ENCODE assay signal across 26 cellular contexts in genomic region chr22:20558534-20558933, GRCh38. TPM values are rescaled to one million over a fixed set of nuclear protein-coding genes. Genes with fewer than 3 reads are reported as not detected.
DNase-seq lines count a peak whose midpoint lies in the region; ATAC-seq, FAIRE-seq and TF ChIP-seq lines count a peak whose summit lies in the region.
"Had no signal": no experiment of that assay in that cellular context is flagged by ENCODE, and none has a peak within 500 bp of the region (broad histone marks: within the 10 kb centered on the region; RNA-seq: fewer than 3 reads in every experiment).

No MANE protein-coding gene starts in this region.

- H3K9me3 Mint-ChIP-seq in activated T-cell treated with anti-CD3 and anti-CD28 coated beads, Interleukin-2, amount 50 U/mL, for 24 hours = peaks cover 8% of the 10 kb centered on the region
- peaks cover 0 to 2% (median 0%) of the 10 kb centered on the region in 3 donors for H3K9me3 Mint-ChIP-seq in IgD-negative memory B cell

- in situ Hi-C loops in K562 (cut with MboI) = no loop called here
- in situ Hi-C loops in gastrocnemius medialis (cut with MboI; ENCODE audit: low sequenced_read_pairs in 4 of 4) = no loop called here

- H3K4me3 ChIP-seq in K562 (no peak overlapping the region), gastrocnemius medialis (no peak overlapping the region)
- H3K4me3 ChIP-seq: breast epithelium, dorsolateral prefrontal cortex, MG63, neural progenitor cell, PC-9, prostate gland, SJCRH30, vagina had no signal

- H3K4me1 ChIP-seq in K562 (replicated peaks in 1 of 2; ENCODE audit: control insufficient read depth in 2 of 2, insufficient read depth in 2 of 2, low read length in 2 of 2) (peaks cover 14 to 21% of the 10 kb centered on the region in 2 experiments), gastrocnemius medialis (peaks cover 45 to 52% of the 10 kb centered on the region in 2 donors)
- H3K4me1 ChIP-seq: neural progenitor cell, prostate gland, SJCRH30 had no signal

- TF ChIP-seq CTCF in K562 (IDR thresholded peaks at IDR 0.05 in 2 of 3, conservative IDR thresholded peaks at IDR 0.05 in 1 of 3; ENCODE audit: insufficient read depth in 2 of 3, low read depth in 1 of 3, low read length in 3 of 3) = no peak
- TF ChIP-seq CTCF in gastrocnemius medialis (IDR thresholded peaks at IDR 0.05 in 4 of 5, conservative IDR thresholded peaks at IDR 0.05 in 1 of 5) = no peak

- peak overlapping the region; percentile 55 for H3K27ac Mint-ChIP-seq in activated T-cell treated with anti-CD3 and anti-CD28 coated beads, Interleukin-2, amount 50 U/mL, for 24 hours
- H3K27ac Mint-ChIP-seq in IgD-negative memory B cell = peak overlapping the region in 2 of 3 donors; percentile 3 to 46
- H3K27ac Mint-ChIP-seq: neural progenitor cell had no signal

- H3K36me3 ChIP-seq in K562 (ENCODE audit: control insufficient read depth, insufficient read depth, low read length) (peaks cover 91% of the 10 kb centered on the region), gastrocnemius medialis (peaks cover 0 to 5% of the 10 kb centered on the region in 2 donors)
- H3K36me3 ChIP-seq: breast epithelium had no signal

- intact Hi-C loops in K562 (cut with micrococcal nuclease) (no loop called here), gastrocnemius medialis (cut with DNase I; ENCODE audit: low total_unique reads) (loop anchor here (10.0 kb wide), 1 partner anchor 1264 kb away; the partner anchor contains the start of gene CLTCL1)

- H3K9me3 ChIP-seq in K562 (replicated peaks; ENCODE audit: control insufficient read depth, insufficient read depth, low read depth, low read length) (no peaks in the 10 kb centered on the region), gastrocnemius medialis (no peaks in the 10 kb centered on the region)
- H3K9me3 ChIP-seq: breast epithelium, MG63, prostate gland, vagina had no signal

- H3K4me3 Mint-ChIP-seq in activated T-cell treated with anti-CD3 and anti-CD28 coated beads, Interleukin-2, amount 50 U/mL, for 24 hours = no peak overlapping the region
- H3K4me3 Mint-ChIP-seq in IgD-negative memory B cell = peak overlapping the region in 1 of 4 donors; percentile 37
- H3K4me3 Mint-ChIP-seq: neural progenitor cell had no signal

- H3K9me1 ChIP-seq in K562 (ENCODE audit: control insufficient read depth, insufficient read depth, low read length) = peaks cover 9% of the 10 kb centered on the region

- no peak overlapping the region for H3K27ac ChIP-seq in K562 (ENCODE audit: extremely low read depth, low read depth, low read length)
- H3K27ac ChIP-seq in gastrocnemius medialis = peak overlapping the region; percentile 95 to 98 (median 97)
- H3K27ac ChIP-seq: breast epithelium, neural progenitor cell, PC-9, prostate gland, SJCRH30 had no signal

- 99% methylated on average over 2 of the region's 2 CpGs for WGBS in K562 (ENCODE audit: insufficient coverage, low coverage, missing lambda C conversion rate)

- no peak overlapping the region for H2AFZ ChIP-seq in K562 (ENCODE audit: low read depth, low read length)
- H2AFZ ChIP-seq: neural progenitor cell, PC-9 had no signal

- no peak for TF ChIP-seq EP300 in K562 (IDR thresholded peaks at IDR 0.05; ENCODE audit: low read length)

- peaks cover 27% of the 10 kb centered on the region; the same call in 1 of the 2 replicates for H4K20me1 ChIP-seq in K562 (replicated peaks; ENCODE audit: control insufficient read depth, insufficient read depth, low read length)

- no peak for TF ChIP-seq POLR2A in K562 (conservative IDR thresholded peaks at IDR 0.05)
- TF ChIP-seq POLR2A in gastrocnemius medialis (IDR thresholded peaks at IDR 0.05) = no peak

- TF ChIP-seq RAD21 in K562 (CRISPR knock-in tag; conservative IDR thresholded peaks at IDR 0.05 in 1 of 2, IDR thresholded peaks at IDR 0.05 in 1 of 2) = no peak

- H3K4me1 Mint-ChIP-seq in activated T-cell treated with anti-CD3 and anti-CD28 coated beads, Interleukin-2, amount 50 U/mL, for 24 hours (ENCODE audit: low read depth) = peaks cover 80% of the 10 kb centered on the region
- peaks cover 10 to 13% (median 12%) of the 10 kb centered on the region in 3 donors for H3K4me1 Mint-ChIP-seq in IgD-negative memory B cell
- H3K4me1 Mint-ChIP-seq: neural progenitor cell had no signal

- POLR2A ChIA-PET in K562 (lab: Yijun Ruan, JAX) = interaction anchor here (0.7 to 68.9 kb wide), 6 partner anchors 10 to 39 kb away, joined by 3 to 1693 read pairs (median 10); partner anchors contain the start of gene MED15

- no peak overlapping the region for H3K9ac ChIP-seq in K562 (ENCODE audit: insufficient read depth in 1 of 2, low read depth in 2 of 2, low read length in 2 of 2)
- H3K9ac ChIP-seq: neural progenitor cell had no signal

- no TSS peak for BruUV-seq in K562 (replicated peaks; lab: Mats Ljungman, UMichigan)

- ATAC-seq in K562 (no peak), gastrocnemius medialis (no peak), HG02610 (IDR thresholded peaks at IDR 0.05; ENCODE audit: unreplicated experiment) (no peak)
- ATAC-seq: HCT116 had no signal

- DNase-seq in activated T-cell treated with anti-CD3 and anti-CD28 coated beads, Interleukin-2, amount 50 U/mL, for 24 hours = peak; percentile 14
- DNase-seq in activated T-cell treated with anti-CD3 and anti-CD28 coated beads, Interleukin-2, amount 50 U/mL, for 48 hours = no peak
- DNase-seq in K562 (ENCODE audit: extremely low read depth in 1 of 4, low spot score in 3 of 4) = no peak
- no peak for DNase-seq in gastrocnemius medialis
- DNase-seq in NCI-H2107 treated with DMSO at 0.1 percent for 48 hours (lab: John Stamatoyannopoulos, UW; ENCODE audit: unreplicated experiment) = no peak
- DNase-seq in OCI-M2 (lab: John Stamatoyannopoulos, UW; ENCODE audit: unreplicated experiment) = no peak
- DNase-seq: activated CD4-positive, CD25-positive, alpha-beta regulatory T cell; DMS79 treated with DMSO at 0.1 percent for 48 hours; erythroblast; foreskin melanocyte; kidney glomerular epithelial cell; MG63; NCI-H82; PC-9; SJCRH30; small intestine; stimulated activated CD4-positive, alpha-beta T cell treated with anti-CD3 and anti-CD28 coated beads, Interleukin-4, amount 100 ng/mL, for 1 hour; T-helper 9 cell had no signal

- peaks cover 16% of the 10 kb centered on the region; the same call in 2 of the 3 replicates for H3K79me2 ChIP-seq in K562 (ENCODE audit: control insufficient read depth, insufficient read depth, low read length)

- FAIRE-seq in K562 (lab: Jason Lieb, UNC) = no peak
- FAIRE-seq: small intestine had no signal

- CTCF ChIA-PET in K562 (lab: Yijun Ruan, JAX; ENCODE audit: low intra/inter-chr PET ratio) = no interaction called here

- H3K27me3 ChIP-seq in K562 (ENCODE audit: control insufficient read depth in 2 of 2, insufficient read depth in 2 of 2, low read length in 2 of 2) (no peaks in the 10 kb centered on the region), gastrocnemius medialis (no peaks in the 10 kb centered on the region)
- H3K27me3 ChIP-seq: breast epithelium, dorsolateral prefrontal cortex, MG63, neural progenitor cell, SJCRH30, vagina had no signal

- no peaks in the 10 kb centered on the region for H3K27me3 Mint-ChIP-seq in activated T-cell treated with anti-CD3 and anti-CD28 coated beads, Interleukin-2, amount 50 U/mL, for 24 hours
- no peaks in the 10 kb centered on the region for H3K27me3 Mint-ChIP-seq in IgD-negative memory B cell

- peaks cover 96% of the 10 kb centered on the region for H3K36me3 Mint-ChIP-seq in activated T-cell treated with anti-CD3 and anti-CD28 coated beads, Interleukin-2, amount 50 U/mL, for 24 hours (ENCODE audit: low read depth)
- H3K36me3 Mint-ChIP-seq in IgD-negative memory B cell = peaks cover 10% of the 10 kb centered on the region

- H3K4me2 ChIP-seq in K562 (ENCODE audit: insufficient read depth, low read length) = no peak overlapping the region
- H3K4me2 ChIP-seq: neural progenitor cell, PC-9 had no signal

TF ChIP-seq in K562, 482 proteins besides CTCF, POLR2A, EP300 and RAD21 (continues in another document):
- no peak for TF ChIP-seq HNRNPLL (IDR thresholded peaks at IDR 0.05; ENCODE audit: low read depth, low read length, poor library complexity, severe bottlenecking)
- 0 out of 4 replicates have a peak, but pooled peaks of 1 of the 2 experiments have one; percentile 21 for TF ChIP-seq FOXA3 (CRISPR knock-in tag; conservative IDR thresholded peaks at IDR 0.05 in 1 of 2, IDR thresholded peaks at IDR 0.05 in 1 of 2)

RNA-seq across cellular contexts. Expression of gene MED15, which starts 51.1 kb away (rescaled TPM):
- polyA plus RNA-seq in IgD-negative memory B cell = 50.2 TPM
- 482 and 971 TPM in 2 replicates for total RNA-seq in K562 (2011; cell fraction: chromatin; rRNA removed; ENCODE audit: low replicate concordance)
- 663 TPM in 2 replicates for total RNA-seq in K562 (2011; cell fraction: nucleolus; rRNA removed)
- total RNA-seq in K562 (2011; cell fraction: nucleoplasm; rRNA removed) = 469 and 476 TPM in 2 replicates
- total RNA-seq in K562 (2014; rRNA removed) = 72.6 and 103 TPM in 2 replicates
- 26.1 and 26.4 TPM in 2 replicates for total RNA-seq in K562 (2014; rRNA removed; fragmentation: Illumina TruSeq; extraction: Trizol)
- total RNA-seq in K562 (2015; rRNA removed; fragmentation: Illumina TruSeq; extraction: Trizol) = 59.2 and 60.1 TPM in 2 replicates
- 264 and 271 TPM in 2 replicates for total RNA-seq in K562 (2021)
- polyA plus RNA-seq in K562 (2011; rRNA removed) = 40.4 and 111 TPM in 2 replicates
- polyA plus RNA-seq in K562 (2011; cell fraction: cytosol; rRNA removed) = 75.5 and 117 TPM in 2 replicates
- polyA plus RNA-seq in K562 (2011; cell fraction: nucleus; rRNA removed) = 369 and 471 TPM in 2 replicates
- 148 and 229 TPM in 2 replicates for polyA plus RNA-seq in K562 (2012)
- 76.0 and 122 TPM in 2 replicates for polyA plus RNA-seq in K562 (2014; fragmentation: Illumina TruSeq; extraction: Trizol)
- polyA plus RNA-seq in K562 (2014; fragmentation: Nextera tagmentation; extraction: Ambion mirVana) = 1 to 10 TPM; 4.0 to 5.2 TPM
- polyA plus RNA-seq in K562 (2014; rRNA removed) = 102 and 130 TPM in 2 replicates
- polyA minus RNA-seq in K562 (2011; rRNA and poly(A)+ RNA removed) = 98.8 and 108 TPM in 2 replicates
- 188 and 326 TPM in 2 replicates for polyA minus RNA-seq in K562 (2011; cell fraction: cytosol; rRNA and poly(A)+ RNA removed)
- polyA minus RNA-seq in K562 (2011; cell fraction: nucleus; rRNA and poly(A)+ RNA removed) = 310 and 409 TPM in 2 replicates
- total RNA-seq in gastrocnemius medialis = 10 to 100 TPM; 37.5 to 69.4 (median 52.7) TPM
